Comparison of ENCODE assay signal across 10 cellular contexts in genomic region chr2:241216211-241216761, GRCh38. TPM values are rescaled to one million over a fixed set of nuclear protein-coding genes. Genes with fewer than 3 reads are reported as not detected.
A peak's percentile ranks its signal among the peaks of the same experiment; 100 is the strongest.
DNase-seq lines count a peak whose midpoint lies in the region; ATAC-seq and TF ChIP-seq lines count a peak whose summit lies in the region.
"Had no signal": no experiment of that assay in that cellular context is flagged by ENCODE, and none has a peak within 500 bp of the region (broad histone marks: within the 10 kb centered on the region; RNA-seq: fewer than 3 reads in every experiment).

No MANE protein-coding gene starts in this region.

- no peak overlapping the region for H4K8ac ChIP-seq in H9 (replicated peaks; ENCODE audit: insufficient read length, low read depth, low read length)

- WGBS in H9 (ENCODE audit: extremely low coverage, insufficient read length, low lambda C conversion rate) = no CpG with 5 or more reads among the region's 14 CpGs

- H3K36me3 Mint-ChIP-seq in CD4-positive, alpha-beta memory T cell = peaks cover 0 to 3% of the 10 kb centered on the region in 2 donors
- peaks cover 0 to 4% (median 0%) of the 10 kb centered on the region in 3 experiments; a peak in 1 of 7 replicates for H3K36me3 Mint-ChIP-seq in H9 (ENCODE audit: insufficient read depth in 1 of 3, low read depth in 3 of 3)
- H3K36me3 Mint-ChIP-seq in natural killer cell treated with Interleukin-12 subunit alpha and Interleukin-12 subunit beta and Interleukin-15 and Interleukin-18, amount 100 ng/mL, for 72 hours = no peaks in the 10 kb centered on the region

- peaks cover 10% of the 10 kb centered on the region for H3K4me1 ChIP-seq in CD4-positive, alpha-beta memory T cell (ENCODE audit: insufficient read depth, low read length)
- H3K4me1 ChIP-seq in H9 (ENCODE audit: insufficient read depth, low read length) = peaks cover 4% of the 10 kb centered on the region; the same call in 1 of the 2 replicates

- no peak overlapping the region for H3K4ac ChIP-seq in H9 (ENCODE audit: low read depth, low read length)

- peak overlapping the region in 5 of 7 donors; percentile 10 to 75 (median 25) for H3K27ac Mint-ChIP-seq in CD4-positive, alpha-beta memory T cell
- H3K27ac Mint-ChIP-seq in H9 = peak overlapping the region in 1 of 3 experiments; percentile 15; a peak in 2 of 7 replicates
- H3K27ac Mint-ChIP-seq in natural killer cell treated with Interleukin-12 subunit alpha and Interleukin-12 subunit beta and Interleukin-15 and Interleukin-18, amount 100 ng/mL, for 72 hours = no peak overlapping the region

- CTCF ChIA-PET in CD4-positive, alpha-beta memory T cell (lab: Charles Lee; ENCODE audit: partially characterized antibody) = interaction anchor here (1.0 to 1.1 kb wide), 2 partner anchors 72 to 233 kb away, joined by 3 read pairs; no protein-coding TSS in a partner anchor

- no peak overlapping the region for H3K9ac ChIP-seq in H9 (ENCODE audit: extremely low read depth, insufficient read length, low read length)

- peaks cover 10 to 17% (median 10%) of the 10 kb centered on the region in 4 donors for H3K4me1 Mint-ChIP-seq in CD4-positive, alpha-beta memory T cell
- H3K4me1 Mint-ChIP-seq in H9 = peaks cover 26 to 33% of the 10 kb centered on the region in 2 experiments
- peaks cover 5 to 12% of the 10 kb centered on the region in 2 donors for H3K4me1 Mint-ChIP-seq in natural killer cell treated with Interleukin-12 subunit alpha and Interleukin-12 subunit beta and Interleukin-15 and Interleukin-18, amount 100 ng/mL, for 72 hours (ENCODE audit: low read depth in 2 of 2)

- no peaks in the 10 kb centered on the region for H3K9me3 ChIP-seq in CD4-positive, alpha-beta memory T cell (ENCODE audit: control insufficient read depth in 1 of 2, low read length in 2 of 2)
- H3K9me3 ChIP-seq in H9 (ENCODE audit: control insufficient read depth, low read depth, low read length) = no peaks in the 10 kb centered on the region

- no peak overlapping the region for H2BK12ac ChIP-seq in H9 (ENCODE audit: insufficient read length, low read depth, low read length)

- no peak for TF ChIP-seq CTCF in H9 (conservative IDR thresholded peaks at IDR 0.05)

- no peak overlapping the region for H3K23ac ChIP-seq in H9 (ENCODE audit: insufficient read length, low read depth, low read length)

- in situ Hi-C loops in KBM-7 (cut with MboI; ENCODE audit: low pct_unique_long_range_greater_than_20kb, low sequenced_read_pairs) = no loop called here

- no peak overlapping the region for H3K4me2 ChIP-seq in H9 (ENCODE audit: insufficient read depth, insufficient read length, low read length)

- no peak overlapping the region; the same call in 1 of the 2 replicates for H3K14ac ChIP-seq in H9 (ENCODE audit: insufficient read depth, low read length)

- H3T11ph ChIP-seq in H9 (ENCODE audit: low read length) = no peak overlapping the region

- H2BK15ac ChIP-seq in H9 (ENCODE audit: low read depth, low read length) = no peak overlapping the region

- no peak overlapping the region for H2BK5ac ChIP-seq in H9 (ENCODE audit: insufficient read length, low read length)

- intact Hi-C loops in CD4-positive, alpha-beta memory T cell (cut with micrococcal nuclease) = loop anchor here (2.0 to 5.0 kb wide), 2 partner anchors 101 to 137 kb away; partner anchors contain the start of genes HDLBP and SEPTIN2

- H3K56ac ChIP-seq in H9 (ENCODE audit: insufficient read length, low read depth, low read length) = no peak overlapping the region

- H3K18ac ChIP-seq in H9 (ENCODE audit: insufficient read length, low read depth, low read length) = no peak overlapping the region

- no peaks in the 10 kb centered on the region for H3K79me1 ChIP-seq in H9 (ENCODE audit: insufficient read depth, low read depth, low read length, poor library complexity, severe bottlenecking)

- no peaks in the 10 kb centered on the region for H3K36me3 ChIP-seq in CD4-positive, alpha-beta memory T cell (ENCODE audit: insufficient read depth, low read length)

- no peak overlapping the region for H3K27ac ChIP-seq in CD4-positive, alpha-beta memory T cell (ENCODE audit: low read depth, low read length)
- H3K27ac ChIP-seq in H9 (ENCODE audit: insufficient read length, low read depth, low read length) = no peak overlapping the region

- H3K23me2 ChIP-seq in H9 (ENCODE audit: insufficient read length, low read depth, low read length, poor library complexity, severe bottlenecking) = peaks cover 13% of the 10 kb centered on the region

- H3K79me2 ChIP-seq in H9 (ENCODE audit: insufficient read depth, low read length) = no peaks in the 10 kb centered on the region; the same call in 1 of the 2 replicates

- DNase-seq in CD4-positive, alpha-beta memory T cell = no peak
- DNase-seq in H9 = no peak
- peak; percentile 44 for DNase-seq in astrocyte of the hippocampus (ENCODE audit: low read depth, low spot score)
- peak; percentile 61 for DNase-seq in natural killer cell treated with Interleukin-12 subunit alpha and Interleukin-12 subunit beta and Interleukin-15 and Interleukin-18, amount 100 ng/mL, for 72 hours (ENCODE audit: low spot score)
- DNase-seq in KBM-7 = no peak
- DNase-seq in OCI-M1 (lab: John Stamatoyannopoulos, UW) = no peak
- DNase-seq: activated effector memory CD4-positive, alpha-beta T cell treated with Interleukin-2 at 50 U/mL for 16 hours; NCI-H1436; NCI-H526 treated with DMSO at 0.1 percent for 48 hours had no signal

- no peak overlapping the region for H4K5ac ChIP-seq in H9 (ENCODE audit: insufficient read length, low read depth, low read length)

- ATAC-seq in natural killer cell treated with Interleukin-12 subunit alpha and Interleukin-12 subunit beta and Interleukin-15 and Interleukin-18, amount 100 ng/mL, for 72 hours = no peak
- no peak for ATAC-seq in GM21737 (IDR thresholded peaks at IDR 0.05; ENCODE audit: unreplicated experiment)

- no peaks in the 10 kb centered on the region for H3K27me3 ChIP-seq in CD4-positive, alpha-beta memory T cell (ENCODE audit: insufficient read depth, low read length)
- no peaks in the 10 kb centered on the region for H3K27me3 ChIP-seq in H9 (ENCODE audit: insufficient read depth, low read length)

- no peak overlapping the region for H2BK20ac ChIP-seq in H9 (ENCODE audit: low read depth, low read length, poor library complexity, severe bottlenecking)

- H2AFZ ChIP-seq in H9 (ENCODE audit: low read length) = no peak overlapping the region

- H3K4me3 Mint-ChIP-seq in CD4-positive, alpha-beta memory T cell = peak overlapping the region; percentile 53 to 87 (median 78)
- peak overlapping the region; percentile 72 to 73 for H3K4me3 Mint-ChIP-seq in H9
- H3K4me3 Mint-ChIP-seq in natural killer cell treated with Interleukin-12 subunit alpha and Interleukin-12 subunit beta and Interleukin-15 and Interleukin-18, amount 100 ng/mL, for 72 hours = peak overlapping the region; percentile 50

- H3K4me3 ChIP-seq in CD4-positive, alpha-beta memory T cell (ENCODE audit: low read length in 2 of 2) = no peak overlapping the region

- H4K91ac ChIP-seq in H9 (ENCODE audit: insufficient read length, low read depth, low read length) = no peak overlapping the region

- POLR2A ChIA-PET in CD4-positive, alpha-beta memory T cell (lab: Charles Lee; ENCODE audit: partially characterized antibody) = interaction anchor here (0.8 to 1.3 kb wide), 2 partner anchors 9 kb away, joined by 3 read pairs; no protein-coding TSS in a partner anchor

- no peak overlapping the region for H2BK120ac ChIP-seq in H9 (ENCODE audit: low read depth, low read length, poor library complexity, severe bottlenecking)

- no peak overlapping the region for H2AK5ac ChIP-seq in H9 (ENCODE audit: insufficient read length, low read length)

- H4K20me1 ChIP-seq in H9 (ENCODE audit: control insufficient read depth, insufficient read depth, insufficient read length) = peaks cover 2% of the 10 kb centered on the region

- no peaks in the 10 kb centered on the region for H3K9me3 Mint-ChIP-seq in CD4-positive, alpha-beta memory T cell
- peaks cover 0 to 2% of the 10 kb centered on the region in 2 experiments; a peak in 1 of 5 replicates for H3K9me3 Mint-ChIP-seq in H9
- H3K9me3 Mint-ChIP-seq in natural killer cell treated with Interleukin-12 subunit alpha and Interleukin-12 subunit beta and Interleukin-15 and Interleukin-18, amount 100 ng/mL, for 72 hours = no peaks in the 10 kb centered on the region

- no peaks in the 10 kb centered on the region for H3K27me3 Mint-ChIP-seq in CD4-positive, alpha-beta memory T cell
- H3K27me3 Mint-ChIP-seq in H9 (ENCODE audit: low read depth) = peaks cover 10% of the 10 kb centered on the region
- no peaks in the 10 kb centered on the region for H3K27me3 Mint-ChIP-seq in natural killer cell treated with Interleukin-12 subunit alpha and Interleukin-12 subunit beta and Interleukin-15 and Interleukin-18, amount 100 ng/mL, for 72 hours

RNA-seq across cellular contexts. Expression of gene ANO7, which starts 27.8 kb away (rescaled TPM):
- total RNA-seq in CD4-positive, alpha-beta memory T cell = under 1 TPM; 0.53 to 0.81 TPM
- polyA plus RNA-seq in CD4-positive, alpha-beta memory T cell = under 1 TPM in 1 of 2 donors, not detected in 1; 0.13 TPM
- total RNA-seq in H9 (2021) = 3.9 and 5.2 TPM in 2 replicates
- 1 to 10 TPM; 2.8 to 7.1 TPM for total RNA-seq in natural killer cell treated with Interleukin-12 subunit alpha and Interleukin-12 subunit beta and Interleukin-15 and Interleukin-18, amount 100 ng/mL, for 72 hours

Comparison
In these comparisons a context has a peak if more than half of its experiments do, and no peak if none do; other contexts are left out.
1. DNase-seq: peak in astrocyte of the hippocampus (single experiment) and natural killer cell treated with Interleukin-12 subunit alpha and Interleukin-12 subunit beta and Interleukin-15 and Interleukin-18, amount 100 ng/mL, for 72 hours (single experiment); none in CD4-positive, alpha-beta memory T cell (0 of 5), H9 (single experiment), KBM-7 (single experiment) and OCI-M1 (single experiment).
2. H3K27ac Mint-ChIP-seq: peak in CD4-positive, alpha-beta memory T cell (5 of 7); none in natural killer cell treated with Interleukin-12 subunit alpha and Interleukin-12 subunit beta and Interleukin-15 and Interleukin-18, amount 100 ng/mL, for 72 hours (0 of 2).
3. Peak in every context shown above with its lines, with median percentiles within 50 percentile points of each other: H3K4me3 Mint-ChIP-seq.